ENCODE assay signal across 1 cellular context in the genomic region with DNA sequence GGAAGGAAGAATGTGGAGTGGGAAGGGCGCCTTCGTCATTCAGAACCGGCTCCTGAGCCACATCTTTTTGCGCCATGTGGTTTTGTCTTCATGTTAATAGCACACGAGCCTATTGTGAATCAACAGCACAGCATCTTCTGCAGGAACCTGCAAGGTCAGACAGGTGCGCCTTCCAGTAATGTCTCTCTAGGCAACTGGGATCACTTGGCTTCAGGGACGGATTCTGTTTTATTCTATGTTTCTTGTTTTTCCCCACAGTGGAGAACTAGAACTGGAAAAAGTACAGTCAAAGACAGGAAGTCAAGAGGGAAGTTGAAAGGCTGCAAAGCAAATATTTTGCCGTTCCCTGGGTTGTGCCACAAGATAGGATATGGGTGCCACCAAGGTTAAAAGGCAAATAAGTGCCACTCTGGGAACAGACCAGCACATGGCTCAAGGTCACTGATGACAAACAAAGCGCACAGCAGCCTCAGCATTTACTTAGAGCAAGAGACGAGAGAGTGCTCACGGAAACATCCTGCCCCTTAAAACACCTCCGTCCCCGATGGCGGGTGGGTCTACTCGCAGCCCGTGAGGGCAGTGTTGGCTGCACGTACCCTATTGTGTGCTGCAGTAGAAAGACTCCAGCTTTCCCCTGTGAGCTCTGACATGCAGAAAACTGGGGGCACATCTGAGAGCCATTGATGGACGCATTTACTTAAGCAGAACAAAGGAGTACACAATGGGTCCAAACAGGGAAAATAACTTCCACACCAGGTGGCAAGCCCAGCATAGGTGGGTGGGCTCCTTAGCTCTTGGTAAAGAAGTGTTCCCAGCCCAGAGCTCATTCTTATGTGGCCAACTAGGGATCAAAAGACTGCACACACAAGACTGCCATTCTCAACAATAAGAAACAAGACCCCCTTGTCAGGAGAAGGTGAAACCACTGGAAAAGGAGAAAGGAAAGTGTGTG.
TF ChIP-seq lines count a peak whose summit lies in the region.

No MANE protein-coding gene starts in this region.

TF ChIP-seq in HepG2, 621 proteins besides CTCF, POLR2A, EP300 and RAD21 (continued from another document and continues in another):
- TF ChIP-seq ZNF724P (CRISPR knock-in tag; IDR thresholded peaks at IDR 0.05; ENCODE audit: borderline replicate concordance), result no peak
- TF ChIP-seq XRCC5 (optimal IDR thresholded peaks at IDR 0.05; ENCODE audit: low read length), result no peak
- TF ChIP-seq ZNF556 (CRISPR knock-in tag; IDR thresholded peaks at IDR 0.05; ENCODE audit: borderline replicate concordance), result peak; percentile 81; the same call in 1 of the 2 replicates
- TF ChIP-seq POGZ (CRISPR knock-in tag; IDR thresholded peaks at IDR 0.05), result peak; percentile 86
- TF ChIP-seq, protein P1, sequence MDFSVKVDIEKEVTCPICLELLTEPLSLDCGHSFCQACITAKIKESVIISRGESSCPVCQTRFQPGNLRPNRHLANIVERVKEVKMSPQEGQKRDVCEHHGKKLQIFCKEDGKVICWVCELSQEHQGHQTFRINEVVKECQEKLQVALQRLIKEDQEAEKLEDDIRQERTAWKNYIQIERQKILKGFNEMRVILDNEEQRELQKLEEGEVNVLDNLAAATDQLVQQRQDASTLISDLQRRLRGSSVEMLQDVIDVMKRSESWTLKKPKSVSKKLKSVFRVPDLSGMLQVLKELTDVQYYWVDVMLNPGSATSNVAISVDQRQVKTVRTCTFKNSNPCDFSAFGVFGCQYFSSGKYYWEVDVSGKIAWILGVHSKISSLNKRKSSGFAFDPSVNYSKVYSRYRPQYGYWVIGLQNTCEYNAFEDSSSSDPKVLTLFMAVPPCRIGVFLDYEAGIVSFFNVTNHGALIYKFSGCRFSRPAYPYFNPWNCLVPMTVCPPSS (IDR thresholded peaks at IDR 0.05), result no peak
- TF ChIP-seq, protein P2, sequence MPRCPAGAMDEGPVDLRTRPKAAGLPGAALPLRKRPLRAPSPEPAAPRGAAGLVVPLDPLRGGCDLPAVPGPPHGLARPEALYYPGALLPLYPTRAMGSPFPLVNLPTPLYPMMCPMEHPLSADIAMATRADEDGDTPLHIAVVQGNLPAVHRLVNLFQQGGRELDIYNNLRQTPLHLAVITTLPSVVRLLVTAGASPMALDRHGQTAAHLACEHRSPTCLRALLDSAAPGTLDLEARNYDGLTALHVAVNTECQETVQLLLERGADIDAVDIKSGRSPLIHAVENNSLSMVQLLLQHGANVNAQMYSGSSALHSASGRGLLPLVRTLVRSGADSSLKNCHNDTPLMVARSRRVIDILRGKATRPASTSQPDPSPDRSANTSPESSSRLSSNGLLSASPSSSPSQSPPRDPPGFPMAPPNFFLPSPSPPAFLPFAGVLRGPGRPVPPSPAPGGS (CRISPR knock-in tag; IDR thresholded peaks at IDR 0.05), result no peak
- TF ChIP-seq, protein P3, sequence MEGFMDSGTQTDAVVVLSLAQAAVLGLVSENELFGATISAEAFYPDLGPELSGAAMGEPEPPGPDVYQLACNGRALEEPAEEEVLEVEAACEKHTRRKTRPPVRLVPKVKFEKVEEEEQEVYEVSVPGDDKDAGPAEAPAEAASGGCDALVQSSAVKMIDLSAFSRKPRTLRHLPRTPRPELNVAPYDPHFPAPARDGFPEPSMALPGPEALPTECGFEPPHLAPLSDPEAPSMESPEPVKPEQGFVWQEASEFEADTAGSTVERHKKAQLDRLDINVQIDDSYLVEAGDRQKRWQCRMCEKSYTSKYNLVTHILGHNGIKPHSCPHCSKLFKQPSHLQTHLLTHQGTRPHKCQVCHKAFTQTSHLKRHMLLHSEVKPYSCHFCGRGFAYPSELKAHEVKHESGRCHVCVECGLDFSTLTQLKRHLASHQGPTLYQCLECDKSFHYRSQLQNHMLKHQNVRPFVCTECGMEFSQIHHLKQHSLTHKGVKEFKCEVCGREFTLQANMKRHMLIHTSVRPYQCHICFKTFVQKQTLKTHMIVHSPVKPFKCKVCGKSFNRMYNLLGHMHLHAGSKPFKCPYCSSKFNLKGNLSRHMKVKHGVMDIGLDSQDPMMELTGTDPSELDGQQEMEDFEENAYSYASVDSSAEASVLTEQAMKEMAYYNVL (CRISPR knock-in tag; IDR thresholded peaks at IDR 0.05; ENCODE audit: borderline replicate concordance), result peak; percentile 91
- no peak for TF ChIP-seq ARID2 (CRISPR knock-in tag; IDR thresholded peaks at IDR 0.05; ENCODE audit: borderline replicate concordance)
- TF ChIP-seq JUN (CRISPR knock-in tag; IDR thresholded peaks at IDR 0.05), result peak; percentile 52; the same call in 1 of the 2 replicates
- TF ChIP-seq, protein P4, sequence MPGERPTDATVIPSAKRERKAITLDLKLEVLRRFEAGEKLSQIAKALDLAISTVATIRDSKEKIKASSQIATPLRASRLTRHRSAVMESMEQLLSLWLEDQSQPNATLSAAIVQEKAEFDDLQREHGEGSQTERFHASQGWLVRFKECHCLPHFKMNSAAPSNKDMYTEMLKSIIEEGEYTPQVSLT (CRISPR knock-in tag; IDR thresholded peaks at IDR 0.05; ENCODE audit: borderline replicate concordance, low read depth), result no peak
- no peak for TF ChIP-seq SIN3A (IDR thresholded peaks at IDR 0.05; ENCODE audit: borderline replicate concordance, low read depth, low read length)
- TF ChIP-seq ZKSCAN1 (IDR thresholded peaks at IDR 0.05; ENCODE audit: low read length), result no peak
- TF ChIP-seq, protein P5, sequence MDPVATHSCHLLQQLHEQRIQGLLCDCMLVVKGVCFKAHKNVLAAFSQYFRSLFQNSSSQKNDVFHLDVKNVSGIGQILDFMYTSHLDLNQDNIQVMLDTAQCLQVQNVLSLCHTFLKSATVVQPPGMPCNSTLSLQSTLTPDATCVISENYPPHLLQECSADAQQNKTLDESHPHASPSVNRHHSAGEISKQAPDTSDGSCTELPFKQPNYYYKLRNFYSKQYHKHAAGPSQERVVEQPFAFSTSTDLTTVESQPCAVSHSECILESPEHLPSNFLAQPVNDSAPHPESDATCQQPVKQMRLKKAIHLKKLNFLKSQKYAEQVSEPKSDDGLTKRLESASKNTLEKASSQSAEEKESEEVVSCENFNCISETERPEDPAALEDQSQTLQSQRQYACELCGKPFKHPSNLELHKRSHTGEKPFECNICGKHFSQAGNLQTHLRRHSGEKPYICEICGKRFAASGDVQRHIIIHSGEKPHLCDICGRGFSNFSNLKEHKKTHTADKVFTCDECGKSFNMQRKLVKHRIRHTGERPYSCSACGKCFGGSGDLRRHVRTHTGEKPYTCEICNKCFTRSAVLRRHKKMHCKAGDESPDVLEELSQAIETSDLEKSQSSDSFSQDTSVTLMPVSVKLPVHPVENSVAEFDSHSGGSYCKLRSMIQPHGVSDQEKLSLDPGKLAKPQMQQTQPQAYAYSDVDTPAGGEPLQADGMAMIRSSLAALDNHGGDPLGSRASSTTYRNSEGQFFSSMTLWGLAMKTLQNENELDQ (CRISPR knock-in tag; IDR thresholded peaks at IDR 0.05; ENCODE audit: borderline replicate concordance), result no peak
- TF ChIP-seq, protein P6, sequence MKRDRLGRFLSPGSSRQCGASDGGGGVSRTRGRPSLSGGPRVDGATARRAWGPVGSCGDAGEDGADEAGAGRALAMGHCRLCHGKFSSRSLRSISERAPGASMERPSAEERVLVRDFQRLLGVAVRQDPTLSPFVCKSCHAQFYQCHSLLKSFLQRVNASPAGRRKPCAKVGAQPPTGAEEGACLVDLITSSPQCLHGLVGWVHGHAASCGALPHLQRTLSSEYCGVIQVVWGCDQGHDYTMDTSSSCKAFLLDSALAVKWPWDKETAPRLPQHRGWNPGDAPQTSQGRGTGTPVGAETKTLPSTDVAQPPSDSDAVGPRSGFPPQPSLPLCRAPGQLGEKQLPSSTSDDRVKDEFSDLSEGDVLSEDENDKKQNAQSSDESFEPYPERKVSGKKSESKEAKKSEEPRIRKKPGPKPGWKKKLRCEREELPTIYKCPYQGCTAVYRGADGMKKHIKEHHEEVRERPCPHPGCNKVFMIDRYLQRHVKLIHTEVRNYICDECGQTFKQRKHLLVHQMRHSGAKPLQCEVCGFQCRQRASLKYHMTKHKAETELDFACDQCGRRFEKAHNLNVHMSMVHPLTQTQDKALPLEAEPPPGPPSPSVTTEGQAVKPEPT (CRISPR knock-in tag; IDR thresholded peaks at IDR 0.05; ENCODE audit: low read depth), result 0 out of 2 replicates have a peak, but pooled peaks have one; percentile 11
- TF ChIP-seq, protein P7, sequence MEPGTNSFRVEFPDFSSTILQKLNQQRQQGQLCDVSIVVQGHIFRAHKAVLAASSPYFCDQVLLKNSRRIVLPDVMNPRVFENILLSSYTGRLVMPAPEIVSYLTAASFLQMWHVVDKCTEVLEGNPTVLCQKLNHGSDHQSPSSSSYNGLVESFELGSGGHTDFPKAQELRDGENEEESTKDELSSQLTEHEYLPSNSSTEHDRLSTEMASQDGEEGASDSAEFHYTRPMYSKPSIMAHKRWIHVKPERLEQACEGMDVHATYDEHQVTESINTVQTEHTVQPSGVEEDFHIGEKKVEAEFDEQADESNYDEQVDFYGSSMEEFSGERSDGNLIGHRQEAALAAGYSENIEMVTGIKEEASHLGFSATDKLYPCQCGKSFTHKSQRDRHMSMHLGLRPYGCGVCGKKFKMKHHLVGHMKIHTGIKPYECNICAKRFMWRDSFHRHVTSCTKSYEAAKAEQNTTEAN (CRISPR knock-in tag; conservative IDR thresholded peaks at IDR 0.05), result no peak; the same call in 1 of the 2 replicates
- 0 out of 2 replicates have a peak, but pooled peaks have one; percentile 17 for TF ChIP-seq FOSL2 (CRISPR knock-in tag; IDR thresholded peaks at IDR 0.05)
- TF ChIP-seq ZBTB42 (CRISPR knock-in tag; IDR thresholded peaks at IDR 0.05), result no peak
- TF ChIP-seq NFKBIZ (CRISPR knock-in tag; IDR thresholded peaks at IDR 0.05), result no peak
- TF ChIP-seq BCL6 (CRISPR knock-in tag; IDR thresholded peaks at IDR 0.05), result peak; percentile 68
- TF ChIP-seq ZNF670 (CRISPR knock-in tag; IDR thresholded peaks at IDR 0.05; ENCODE audit: borderline replicate concordance), result peak; percentile 41; the same call in 1 of the 2 replicates
- TF ChIP-seq EEA1 (CRISPR knock-in tag; IDR thresholded peaks at IDR 0.05; ENCODE audit: borderline replicate concordance), result no peak
- peak; percentile 75 for TF ChIP-seq ZMYM4 (CRISPR knock-in tag; IDR thresholded peaks at IDR 0.05)
- TF ChIP-seq ZFP90 (CRISPR knock-in tag; IDR thresholded peaks at IDR 0.05; ENCODE audit: borderline replicate concordance), result 0 out of 2 replicates have a peak, but pooled peaks have one; percentile 62
- TF ChIP-seq KDM5A (IDR thresholded peaks at IDR 0.05; ENCODE audit: borderline replicate concordance, low read length), result no peak
- no peak for TF ChIP-seq MXI1 (IDR thresholded peaks at IDR 0.05; ENCODE audit: borderline replicate concordance, low read depth, low read length)
- TF ChIP-seq MAZ (IDR thresholded peaks at IDR 0.05; ENCODE audit: borderline replicate concordance, low read depth, low read length), result no peak
- no peak for TF ChIP-seq MAZ (CRISPR knock-in tag; IDR thresholded peaks at IDR 0.05; ENCODE audit: low read depth)
- no peak for TF ChIP-seq ZBTB7A (CRISPR knock-in tag; IDR thresholded peaks at IDR 0.05)
- TF ChIP-seq, protein P8, sequence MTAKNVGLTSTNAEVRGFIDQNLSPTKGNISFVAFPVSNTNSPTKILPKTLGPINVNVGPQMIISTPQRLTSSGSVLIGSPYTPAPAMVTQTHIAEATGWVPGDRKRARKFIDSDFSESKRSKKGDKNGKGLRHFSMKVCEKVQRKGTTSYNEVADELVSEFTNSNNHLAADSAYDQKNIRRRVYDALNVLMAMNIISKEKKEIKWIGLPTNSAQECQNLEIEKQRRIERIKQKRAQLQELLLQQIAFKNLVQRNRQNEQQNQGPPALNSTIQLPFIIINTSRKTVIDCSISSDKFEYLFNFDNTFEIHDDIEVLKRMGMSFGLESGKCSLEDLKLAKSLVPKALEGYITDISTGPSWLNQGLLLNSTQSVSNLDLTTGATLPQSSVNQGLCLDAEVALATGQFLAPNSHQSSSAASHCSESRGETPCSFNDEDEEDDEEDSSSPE (CRISPR knock-in tag; IDR thresholded peaks at IDR 0.05), result peak; percentile 59
- TF ChIP-seq, protein P9, sequence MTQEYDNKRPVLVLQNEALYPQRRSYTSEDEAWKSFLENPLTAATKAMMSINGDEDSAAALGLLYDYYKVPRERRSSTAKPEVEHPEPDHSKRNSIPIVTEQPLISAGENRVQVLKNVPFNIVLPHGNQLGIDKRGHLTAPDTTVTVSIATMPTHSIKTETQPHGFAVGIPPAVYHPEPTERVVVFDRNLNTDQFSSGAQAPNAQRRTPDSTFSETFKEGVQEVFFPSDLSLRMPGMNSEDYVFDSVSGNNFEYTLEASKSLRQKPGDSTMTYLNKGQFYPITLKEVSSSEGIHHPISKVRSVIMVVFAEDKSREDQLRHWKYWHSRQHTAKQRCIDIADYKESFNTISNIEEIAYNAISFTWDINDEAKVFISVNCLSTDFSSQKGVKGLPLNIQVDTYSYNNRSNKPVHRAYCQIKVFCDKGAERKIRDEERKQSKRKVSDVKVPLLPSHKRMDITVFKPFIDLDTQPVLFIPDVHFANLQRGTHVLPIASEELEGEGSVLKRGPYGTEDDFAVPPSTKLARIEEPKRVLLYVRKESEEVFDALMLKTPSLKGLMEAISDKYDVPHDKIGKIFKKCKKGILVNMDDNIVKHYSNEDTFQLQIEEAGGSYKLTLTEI (CRISPR knock-in tag; conservative IDR thresholded peaks at IDR 0.05), result no peak
- no peak for TF ChIP-seq ZNF335 (CRISPR knock-in tag; IDR thresholded peaks at IDR 0.05)
- TF ChIP-seq ZNF749 (CRISPR knock-in tag; IDR thresholded peaks at IDR 0.05; ENCODE audit: borderline replicate concordance), result no peak
- TF ChIP-seq ZNF761 (CRISPR knock-in tag; conservative IDR thresholded peaks at IDR 0.05), result no peak
- TF ChIP-seq SNRNP70 (IDR thresholded peaks at IDR 0.05; ENCODE audit: low read depth, low read length), result no peak
- peak; percentile 70 for TF ChIP-seq HDAC1 (CRISPR knock-in tag; IDR thresholded peaks at IDR 0.05)
- no peak for TF ChIP-seq ZFP41 (CRISPR knock-in tag; IDR thresholded peaks at IDR 0.05; ENCODE audit: borderline replicate concordance)
- TF ChIP-seq MYC (CRISPR knock-in tag; IDR thresholded peaks at IDR 0.05; ENCODE audit: borderline replicate concordance), result peak; percentile 66; the same call in 1 of the 2 replicates
- TF ChIP-seq REPIN1 (CRISPR knock-in tag; IDR thresholded peaks at IDR 0.05; ENCODE audit: borderline replicate concordance, low read depth), result no peak
- TF ChIP-seq ARNT2 (CRISPR knock-in tag; IDR thresholded peaks at IDR 0.05; ENCODE audit: low read depth), result 0 out of 2 replicates have a peak, but pooled peaks have one; percentile 12
- no peak for TF ChIP-seq ZSCAN22 (CRISPR knock-in tag; IDR thresholded peaks at IDR 0.05)
- TF ChIP-seq IKZF1 (IDR thresholded peaks at IDR 0.05), result no peak
- no peak for TF ChIP-seq RFX3 (CRISPR knock-in tag; IDR thresholded peaks at IDR 0.05)
- no peak for TF ChIP-seq U2AF2 (IDR thresholded peaks at IDR 0.05; ENCODE audit: low read depth, low read length)
- TF ChIP-seq ZNF777 (CRISPR knock-in tag; IDR thresholded peaks at IDR 0.05), result no peak
- no peak for TF ChIP-seq GTF2F1 (IDR thresholded peaks at IDR 0.05; ENCODE audit: low read length)
- no peak for TF ChIP-seq AGO2 (optimal IDR thresholded peaks at IDR 0.05; ENCODE audit: low read depth, low read length)
